ENCODE assay signal across 11 cellular contexts in the genomic region with DNA sequence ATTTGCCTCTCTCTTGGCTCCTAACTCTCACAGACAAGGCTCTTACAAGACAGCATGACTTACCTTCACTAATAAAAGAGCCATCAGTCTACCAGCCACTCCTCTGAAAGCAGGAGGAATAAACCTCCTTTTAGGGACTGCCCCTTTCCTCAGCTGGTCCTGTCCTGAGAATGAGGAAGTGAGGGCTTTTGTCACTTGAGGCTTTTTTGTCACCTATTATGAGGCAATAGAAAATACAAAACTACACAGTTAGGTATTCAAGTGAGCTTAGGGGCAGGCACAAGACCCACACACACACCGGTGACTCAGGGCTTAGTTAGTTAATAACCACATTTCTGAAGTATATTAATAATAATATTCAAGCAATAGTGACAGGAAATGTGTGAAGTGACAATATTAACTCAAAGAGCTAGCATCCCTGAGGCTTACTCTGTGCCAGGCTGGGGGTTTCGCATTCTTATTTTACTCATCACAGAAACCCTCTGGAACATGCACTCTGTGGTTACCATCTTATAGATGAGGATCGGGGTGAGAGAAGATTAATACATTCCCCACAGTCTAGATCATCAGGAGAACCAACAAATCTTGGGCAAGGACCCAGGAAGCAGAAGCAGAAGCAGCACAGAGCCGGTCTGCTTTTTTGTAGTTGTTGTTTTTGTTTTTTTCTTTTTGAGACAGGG.
DNase-seq lines count a peak whose midpoint lies in the region; ATAC-seq and TF ChIP-seq lines count a peak whose summit lies in the region.
"Had no signal": no experiment of that assay in that cellular context is flagged by ENCODE, and none has a peak within 500 bp of the region (broad histone marks: within the 10 kb centered on the region; RNA-seq: fewer than 3 reads in every experiment).

No MANE protein-coding gene starts in this region.

- H3K9me3 ChIP-seq in osteoblast (ENCODE audit: low read depth, low read length) = no peaks in the 10 kb centered on the region
- H3K9me3 ChIP-seq: HAP-1 had no signal

- no peak overlapping the region for H3K27ac Mint-ChIP-seq in activated T-cell treated with anti-CD3 and anti-CD28 coated beads, Interleukin-2, amount 50 U/mL, for 24 hours
- H3K27ac Mint-ChIP-seq: activated CD4-positive, alpha-beta memory T cell treated with anti-CD3 and anti-CD28 coated beads, Interleukin-2, amount 10 ng/mL, durations not matched to agents 7 days and 5 days had no signal

- peaks cover 2% of the 10 kb centered on the region for H3K9me3 Mint-ChIP-seq in activated T-cell treated with anti-CD3 and anti-CD28 coated beads, Interleukin-2, amount 50 U/mL, for 24 hours

- DNase-seq in amniotic epithelial cell (ENCODE audit: low read depth) = peak; percentile 79
- peak; percentile 45 for DNase-seq in osteoblast (ENCODE audit: insufficient read length, low spot score, missing footprints)
- DNase-seq in activated T-cell treated with anti-CD3 and anti-CD28 coated beads, Interleukin-2, amount 50 U/mL, for 24 hours = no peak
- DNase-seq in posterior cingulate gyrus = no peak
- no peak for DNase-seq in activated effector memory CD4-positive, alpha-beta T cell treated with anti-CD3 and anti-CD28 coated beads, Interleukin-2, amount 50 U/mL, for 16 hours
- DNase-seq: activated CD4-positive, alpha-beta memory T cell treated with anti-CD3 and anti-CD28 coated beads, Interleukin-2, amount 10 ng/mL, durations not matched to agents 7 days and 5 days; caudate nucleus had no signal

- peaks cover 33% of the 10 kb centered on the region for H3K79me2 ChIP-seq in osteoblast (ENCODE audit: insufficient read depth, low read length)

- H3K27ac ChIP-seq in osteoblast (ENCODE audit: low read depth, low read length) = peak overlapping the region; percentile 41

- no peaks in the 10 kb centered on the region for H3K27me3 Mint-ChIP-seq in activated T-cell treated with anti-CD3 and anti-CD28 coated beads, Interleukin-2, amount 50 U/mL, for 24 hours
- H3K27me3 Mint-ChIP-seq: activated CD4-positive, alpha-beta memory T cell treated with anti-CD3 and anti-CD28 coated beads, Interleukin-2, amount 10 ng/mL, durations not matched to agents 7 days and 5 days had no signal

- no peaks in the 10 kb centered on the region for H3K36me3 ChIP-seq in osteoblast (ENCODE audit: insufficient read depth, low read length)
- H3K36me3 ChIP-seq: HAP-1 had no signal

- no peaks in the 10 kb centered on the region for H3K36me3 Mint-ChIP-seq in activated T-cell treated with anti-CD3 and anti-CD28 coated beads, Interleukin-2, amount 50 U/mL, for 24 hours (ENCODE audit: low read depth)

- H3K4me3 ChIP-seq in osteoblast (ENCODE audit: insufficient read depth, low read length) = no peak overlapping the region
- H3K4me3 ChIP-seq: HAP-1 had no signal

- peak overlapping the region; percentile 50 for H3K4me2 ChIP-seq in osteoblast (ENCODE audit: insufficient read depth, low read length)

- intact Hi-C loops in posterior cingulate gyrus (cut with DNase I) = no loop called here

- peak; percentile 80 for ATAC-seq in GM18868 (IDR thresholded peaks at IDR 0.05; ENCODE audit: unreplicated experiment)
- ATAC-seq in HG03342 (IDR thresholded peaks at IDR 0.05; ENCODE audit: unreplicated experiment) = peak; percentile 94
- no peak for ATAC-seq in GM21576 (IDR thresholded peaks at IDR 0.05; ENCODE audit: unreplicated experiment)

- peaks cover 21% of the 10 kb centered on the region for H3K4me1 ChIP-seq in osteoblast (ENCODE audit: insufficient read depth, low read length)
- H3K4me1 ChIP-seq: HAP-1 had no signal

- no peak overlapping the region for H2AFZ ChIP-seq in osteoblast (ENCODE audit: low read length)

- H3K4me1 Mint-ChIP-seq in activated T-cell treated with anti-CD3 and anti-CD28 coated beads, Interleukin-2, amount 50 U/mL, for 24 hours (ENCODE audit: low read depth) = no peaks in the 10 kb centered on the region
- H3K4me1 Mint-ChIP-seq: activated CD4-positive, alpha-beta memory T cell treated with anti-CD3 and anti-CD28 coated beads, Interleukin-2, amount 10 ng/mL, durations not matched to agents 7 days and 5 days had no signal

- H4K20me1 ChIP-seq in osteoblast (ENCODE audit: insufficient read depth, low read length) = no peaks in the 10 kb centered on the region

- H3K4me3 Mint-ChIP-seq in activated T-cell treated with anti-CD3 and anti-CD28 coated beads, Interleukin-2, amount 50 U/mL, for 24 hours = no peak overlapping the region
- H3K4me3 Mint-ChIP-seq: activated CD4-positive, alpha-beta memory T cell treated with anti-CD3 and anti-CD28 coated beads, Interleukin-2, amount 10 ng/mL, durations not matched to agents 7 days and 5 days had no signal

- no peaks in the 10 kb centered on the region for H3K27me3 ChIP-seq in osteoblast (ENCODE audit: insufficient read depth, low read length)

- TF ChIP-seq CTCF in osteoblast (IDR thresholded peaks at IDR 0.05; ENCODE audit: extremely low read depth, low read depth, low read length) = no peak

Comparison
In these comparisons a context has a peak if more than half of its experiments do, and no peak if none do; other contexts are left out.
1. DNase-seq: peak in amniotic epithelial cell (single experiment) and osteoblast (single experiment); none in activated T-cell treated with anti-CD3 and anti-CD28 coated beads, Interleukin-2, amount 50 U/mL, for 24 hours (single experiment), posterior cingulate gyrus (0 of 10) and activated effector memory CD4-positive, alpha-beta T cell treated with anti-CD3 and anti-CD28 coated beads, Interleukin-2, amount 50 U/mL, for 16 hours (single experiment).